ENCODE assay signal across 17 cellular contexts in genomic region chr13:37884026-37884425, GRCh38.
DNase-seq lines count a peak whose midpoint lies in the region; TF ChIP-seq lines count a peak whose summit lies in the region.
"Had no signal": no experiment of that assay in that cellular context is flagged by ENCODE, and none has a peak within 500 bp of the region (broad histone marks: within the 10 kb centered on the region; RNA-seq: fewer than 3 reads in every experiment).

No MANE protein-coding gene starts in this region.

- intact Hi-C loops in tibial artery (cut with DNase I; ENCODE audit: low total_unique reads) = no loop called here

- H3K27me3 ChIP-seq in brain microvascular endothelial cell (replicated peaks) = no peaks in the 10 kb centered on the region
- H3K27me3 ChIP-seq in neuron (ENCODE audit: insufficient read depth, low read length) = no peaks in the 10 kb centered on the region
- H3K27me3 ChIP-seq in tibial artery = no peaks in the 10 kb centered on the region
- H3K27me3 ChIP-seq: BLaER1 had no signal

- in situ Hi-C loops in brain microvascular endothelial cell (cut with HindIII; ENCODE audit: low pct_ligation_motif_present, low sequenced_read_pairs) = no loop called here

- H3K9me3 ChIP-seq in neuron (ENCODE audit: low read length) (no peaks in the 10 kb centered on the region), tibial artery (no peaks in the 10 kb centered on the region)
- H3K9me3 ChIP-seq: A549, BLaER1, HAP-1 had no signal

- H3K36me3 ChIP-seq in brain microvascular endothelial cell (replicated peaks) (no peaks in the 10 kb centered on the region), neuron (ENCODE audit: insufficient read depth, low read length) (no peaks in the 10 kb centered on the region), tibial artery (no peaks in the 10 kb centered on the region)
- H3K36me3 ChIP-seq: BLaER1, HAP-1 had no signal

- peak overlapping the region; percentile 1 for H2AFZ ChIP-seq in neuron (ENCODE audit: low read depth, low read length)
- H2AFZ ChIP-seq: GM23248 had no signal

- no peak overlapping the region for H3K4me3 ChIP-seq in brain microvascular endothelial cell (ENCODE audit: low read depth, low read length)
- H3K4me3 ChIP-seq in neuron (ENCODE audit: low read length) = no peak overlapping the region
- no peak overlapping the region for H3K4me3 ChIP-seq in tibial artery
- H3K4me3 ChIP-seq: A549, BLaER1, GM23248, HAP-1 had no signal

- DNase-seq in EH (ENCODE audit: low read depth) (peak; percentile 52), brain microvascular endothelial cell (no peak), tibial artery (no peak), GM10266 (ENCODE audit: extremely low spot score) (no peak), C1 segment of cervical spinal cord (lab: John Stamatoyannopoulos, UW) (no peak)
- no peak for DNase-seq in NK-92 treated with Interleukin-12 subunit alpha and Interleukin-12 subunit beta, amount 100 ng/mL, for 24 hours (lab: John Stamatoyannopoulos, UW)
- DNase-seq: CD8-positive, alpha-beta memory T cell; COR-L47; DMS 273 treated with DMSO at 0.1 percent for 48 hours; DMS53; DND-41 had no signal

- H3K27ac ChIP-seq in brain microvascular endothelial cell = peak overlapping the region; percentile 8
- peak overlapping the region; percentile 16 to 41 for H3K27ac ChIP-seq in tibial artery
- H3K27ac ChIP-seq: 22Rv1, A549, BLaER1, GM23248 had no signal

- TF ChIP-seq CTCF in brain microvascular endothelial cell (IDR thresholded peaks at IDR 0.05; ENCODE audit: low read depth, low read length, missing control alignments) (no peak), tibial artery (IDR thresholded peaks at IDR 0.05) (no peak), GM10266 (IDR thresholded peaks at IDR 0.05; ENCODE audit: control insufficient read depth, insufficient read depth, low read depth, missing control alignments) (no peak)

- H3K4me1 ChIP-seq in neuron (ENCODE audit: insufficient read depth, low read length) (no peaks in the 10 kb centered on the region), tibial artery (peaks cover 0 to 20% (median 0%) of the 10 kb centered on the region in 4 donors)
- H3K4me1 ChIP-seq: A549, BLaER1 had no signal
